In genomic region chr1:182200025-182200814, GRCh38 we compare ENCODE assay signal across 1 cellular context.
TF ChIP-seq lines count a peak whose summit lies in the region.

No MANE protein-coding gene starts in this region.

TF ChIP-seq in K562, 482 proteins besides CTCF, POLR2A, EP300 and RAD21 (continued from another document and continues in another):
- TF ChIP-seq, protein P1, sequence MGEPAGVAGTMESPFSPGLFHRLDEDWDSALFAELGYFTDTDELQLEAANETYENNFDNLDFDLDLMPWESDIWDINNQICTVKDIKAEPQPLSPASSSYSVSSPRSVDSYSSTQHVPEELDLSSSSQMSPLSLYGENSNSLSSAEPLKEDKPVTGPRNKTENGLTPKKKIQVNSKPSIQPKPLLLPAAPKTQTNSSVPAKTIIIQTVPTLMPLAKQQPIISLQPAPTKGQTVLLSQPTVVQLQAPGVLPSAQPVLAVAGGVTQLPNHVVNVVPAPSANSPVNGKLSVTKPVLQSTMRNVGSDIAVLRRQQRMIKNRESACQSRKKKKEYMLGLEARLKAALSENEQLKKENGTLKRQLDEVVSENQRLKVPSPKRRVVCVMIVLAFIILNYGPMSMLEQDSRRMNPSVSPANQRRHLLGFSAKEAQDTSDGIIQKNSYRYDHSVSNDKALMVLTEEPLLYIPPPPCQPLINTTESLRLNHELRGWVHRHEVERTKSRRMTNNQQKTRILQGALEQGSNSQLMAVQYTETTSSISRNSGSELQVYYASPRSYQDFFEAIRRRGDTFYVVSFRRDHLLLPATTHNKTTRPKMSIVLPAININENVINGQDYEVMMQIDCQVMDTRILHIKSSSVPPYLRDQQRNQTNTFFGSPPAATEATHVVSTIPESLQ (CRISPR knock-in tag; IDR thresholded peaks at IDR 0.05), result no peak
- TF ChIP-seq KAT8 (IDR thresholded peaks at IDR 0.05; ENCODE audit: low read depth), result no peak
- TF ChIP-seq, protein P2, sequence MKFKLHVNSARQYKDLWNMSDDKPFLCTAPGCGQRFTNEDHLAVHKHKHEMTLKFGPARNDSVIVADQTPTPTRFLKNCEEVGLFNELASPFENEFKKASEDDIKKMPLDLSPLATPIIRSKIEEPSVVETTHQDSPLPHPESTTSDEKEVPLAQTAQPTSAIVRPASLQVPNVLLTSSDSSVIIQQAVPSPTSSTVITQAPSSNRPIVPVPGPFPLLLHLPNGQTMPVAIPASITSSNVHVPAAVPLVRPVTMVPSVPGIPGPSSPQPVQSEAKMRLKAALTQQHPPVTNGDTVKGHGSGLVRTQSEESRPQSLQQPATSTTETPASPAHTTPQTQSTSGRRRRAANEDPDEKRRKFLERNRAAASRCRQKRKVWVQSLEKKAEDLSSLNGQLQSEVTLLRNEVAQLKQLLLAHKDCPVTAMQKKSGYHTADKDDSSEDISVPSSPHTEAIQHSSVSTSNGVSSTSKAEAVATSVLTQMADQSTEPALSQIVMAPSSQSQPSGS (CRISPR knock-in tag; IDR thresholded peaks at IDR 0.05), result no peak
- TF ChIP-seq, protein P3, sequence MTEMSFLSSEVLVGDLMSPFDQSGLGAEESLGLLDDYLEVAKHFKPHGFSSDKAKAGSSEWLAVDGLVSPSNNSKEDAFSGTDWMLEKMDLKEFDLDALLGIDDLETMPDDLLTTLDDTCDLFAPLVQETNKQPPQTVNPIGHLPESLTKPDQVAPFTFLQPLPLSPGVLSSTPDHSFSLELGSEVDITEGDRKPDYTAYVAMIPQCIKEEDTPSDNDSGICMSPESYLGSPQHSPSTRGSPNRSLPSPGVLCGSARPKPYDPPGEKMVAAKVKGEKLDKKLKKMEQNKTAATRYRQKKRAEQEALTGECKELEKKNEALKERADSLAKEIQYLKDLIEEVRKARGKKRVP (CRISPR knock-in tag; IDR thresholded peaks at IDR 0.05), result no peak
- no peak for TF ChIP-seq POLR3A (IDR thresholded peaks at IDR 0.05; ENCODE audit: borderline replicate concordance, extremely low read depth, insufficient read depth, insufficient read length)
- TF ChIP-seq KLF6 (CRISPR knock-in tag; IDR thresholded peaks at IDR 0.05; ENCODE audit: borderline replicate concordance), result no peak
- TF ChIP-seq ZNF197 (CRISPR knock-in tag; IDR thresholded peaks at IDR 0.05; ENCODE audit: low read depth), result no peak
- TF ChIP-seq ADNP (tag; IDR thresholded peaks at IDR 0.05), result no peak
- TF ChIP-seq ELF1 (tag; IDR thresholded peaks at IDR 0.05), result no peak
- TF ChIP-seq TOE1 (IDR thresholded peaks at IDR 0.05; ENCODE audit: borderline replicate concordance), result no peak
- TF ChIP-seq TOE1 (CRISPR knock-in tag; IDR thresholded peaks at IDR 0.05; ENCODE audit: borderline replicate concordance, low read depth), result no peak
- no peak for TF ChIP-seq ZNF780A (CRISPR knock-in tag; IDR thresholded peaks at IDR 0.05)
- TF ChIP-seq, protein P4, sequence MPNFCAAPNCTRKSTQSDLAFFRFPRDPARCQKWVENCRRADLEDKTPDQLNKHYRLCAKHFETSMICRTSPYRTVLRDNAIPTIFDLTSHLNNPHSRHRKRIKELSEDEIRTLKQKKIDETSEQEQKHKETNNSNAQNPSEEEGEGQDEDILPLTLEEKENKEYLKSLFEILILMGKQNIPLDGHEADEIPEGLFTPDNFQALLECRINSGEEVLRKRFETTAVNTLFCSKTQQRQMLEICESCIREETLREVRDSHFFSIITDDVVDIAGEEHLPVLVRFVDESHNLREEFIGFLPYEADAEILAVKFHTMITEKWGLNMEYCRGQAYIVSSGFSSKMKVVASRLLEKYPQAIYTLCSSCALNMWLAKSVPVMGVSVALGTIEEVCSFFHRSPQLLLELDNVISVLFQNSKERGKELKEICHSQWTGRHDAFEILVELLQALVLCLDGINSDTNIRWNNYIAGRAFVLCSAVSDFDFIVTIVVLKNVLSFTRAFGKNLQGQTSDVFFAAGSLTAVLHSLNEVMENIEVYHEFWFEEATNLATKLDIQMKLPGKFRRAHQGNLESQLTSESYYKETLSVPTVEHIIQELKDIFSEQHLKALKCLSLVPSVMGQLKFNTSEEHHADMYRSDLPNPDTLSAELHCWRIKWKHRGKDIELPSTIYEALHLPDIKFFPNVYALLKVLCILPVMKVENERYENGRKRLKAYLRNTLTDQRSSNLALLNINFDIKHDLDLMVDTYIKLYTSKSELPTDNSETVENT (CRISPR knock-in tag; IDR thresholded peaks at IDR 0.05), result no peak
- no peak for TF ChIP-seq ZKSCAN8 (CRISPR knock-in tag; IDR thresholded peaks at IDR 0.05)
- no peak for TF ChIP-seq RREB1 (CRISPR knock-in tag; IDR thresholded peaks at IDR 0.05)
- TF ChIP-seq CREBBP (IDR thresholded peaks at IDR 0.05; ENCODE audit: low read depth, low read length), result no peak
- TF ChIP-seq THAP7 (CRISPR knock-in tag; IDR thresholded peaks at IDR 0.05), result no peak
- no peak for TF ChIP-seq ZNF79 (CRISPR knock-in tag; IDR thresholded peaks at IDR 0.05; ENCODE audit: low read depth)
- TF ChIP-seq TFAP4 (CRISPR knock-in tag; IDR thresholded peaks at IDR 0.05; ENCODE audit: borderline replicate concordance), result no peak
- TF ChIP-seq ZNF133 (CRISPR knock-in tag; IDR thresholded peaks at IDR 0.05), result no peak
- TF ChIP-seq, protein P5, sequence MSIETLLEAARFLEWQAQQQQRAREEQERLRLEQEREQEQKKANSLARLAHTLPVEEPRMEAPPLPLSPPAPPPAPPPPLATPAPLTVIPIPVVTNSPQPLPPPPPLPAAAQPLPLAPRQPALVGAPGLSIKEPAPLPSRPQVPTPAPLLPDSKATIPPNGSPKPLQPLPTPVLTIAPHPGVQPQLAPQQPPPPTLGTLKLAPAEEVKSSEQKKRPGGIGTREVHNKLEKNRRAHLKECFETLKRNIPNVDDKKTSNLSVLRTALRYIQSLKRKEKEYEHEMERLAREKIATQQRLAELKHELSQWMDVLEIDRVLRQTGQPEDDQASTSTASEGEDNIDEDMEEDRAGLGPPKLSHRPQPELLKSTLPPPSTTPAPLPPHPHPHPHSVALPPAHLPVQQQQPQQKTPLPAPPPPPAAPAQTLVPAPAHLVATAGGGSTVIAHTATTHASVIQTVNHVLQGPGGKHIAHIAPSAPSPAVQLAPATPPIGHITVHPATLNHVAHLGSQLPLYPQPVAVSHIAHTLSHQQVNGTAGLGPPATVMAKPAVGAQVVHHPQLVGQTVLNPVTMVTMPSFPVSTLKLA (conservative IDR thresholded peaks at IDR 0.05), result peak in 1 of 2 experiments; percentile 44; a peak in 1 of 4 replicates
- no peak for TF ChIP-seq SP2 (IDR thresholded peaks at IDR 0.05; ENCODE audit: extremely low read depth, low read depth, low read length, poor library complexity, severe bottlenecking)
- no peak for TF ChIP-seq ZNF583 (CRISPR knock-in tag; IDR thresholded peaks at IDR 0.05)
- TF ChIP-seq KDM5B (IDR thresholded peaks at IDR 0.05; ENCODE audit: insufficient replicate concordance, low read depth, low read length), result no peak
- no peak for TF ChIP-seq ZNF347 (CRISPR knock-in tag; IDR thresholded peaks at IDR 0.05; ENCODE audit: low read depth)
- no peak for TF ChIP-seq NFATC3 (IDR thresholded peaks at IDR 0.05)
- TF ChIP-seq MCM5 (IDR thresholded peaks at IDR 0.05; ENCODE audit: low read depth), result no peak
- TF ChIP-seq ZNF551 (CRISPR knock-in tag; IDR thresholded peaks at IDR 0.05), result no peak
- TF ChIP-seq, protein P6, sequence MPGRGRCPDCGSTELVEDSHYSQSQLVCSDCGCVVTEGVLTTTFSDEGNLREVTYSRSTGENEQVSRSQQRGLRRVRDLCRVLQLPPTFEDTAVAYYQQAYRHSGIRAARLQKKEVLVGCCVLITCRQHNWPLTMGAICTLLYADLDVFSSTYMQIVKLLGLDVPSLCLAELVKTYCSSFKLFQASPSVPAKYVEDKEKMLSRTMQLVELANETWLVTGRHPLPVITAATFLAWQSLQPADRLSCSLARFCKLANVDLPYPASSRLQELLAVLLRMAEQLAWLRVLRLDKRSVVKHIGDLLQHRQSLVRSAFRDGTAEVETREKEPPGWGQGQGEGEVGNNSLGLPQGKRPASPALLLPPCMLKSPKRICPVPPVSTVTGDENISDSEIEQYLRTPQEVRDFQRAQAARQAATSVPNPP (IDR thresholded peaks at IDR 0.05; ENCODE audit: borderline replicate concordance, insufficient read depth, insufficient read length), result no peak
- no peak for TF ChIP-seq ZNF696 (CRISPR knock-in tag; conservative IDR thresholded peaks at IDR 0.05)
- TF ChIP-seq JUN (IDR thresholded peaks at IDR 0.05; ENCODE audit: borderline replicate concordance, low read depth, low read length), result no peak
- TF ChIP-seq JUN (CRISPR knock-in tag; IDR thresholded peaks at IDR 0.05; ENCODE audit: borderline replicate concordance), result no peak
- TF ChIP-seq, protein P7, sequence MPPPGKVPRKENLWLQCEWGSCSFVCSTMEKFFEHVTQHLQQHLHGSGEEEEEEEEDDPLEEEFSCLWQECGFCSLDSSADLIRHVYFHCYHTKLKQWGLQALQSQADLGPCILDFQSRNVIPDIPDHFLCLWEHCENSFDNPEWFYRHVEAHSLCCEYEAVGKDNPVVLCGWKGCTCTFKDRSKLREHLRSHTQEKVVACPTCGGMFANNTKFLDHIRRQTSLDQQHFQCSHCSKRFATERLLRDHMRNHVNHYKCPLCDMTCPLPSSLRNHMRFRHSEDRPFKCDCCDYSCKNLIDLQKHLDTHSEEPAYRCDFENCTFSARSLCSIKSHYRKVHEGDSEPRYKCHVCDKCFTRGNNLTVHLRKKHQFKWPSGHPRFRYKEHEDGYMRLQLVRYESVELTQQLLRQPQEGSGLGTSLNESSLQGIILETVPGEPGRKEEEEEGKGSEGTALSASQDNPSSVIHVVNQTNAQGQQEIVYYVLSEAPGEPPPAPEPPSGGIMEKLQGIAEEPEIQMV (tag; conservative IDR thresholded peaks at IDR 0.05; ENCODE audit: low read depth), result no peak
- TF ChIP-seq SRSF1 (IDR thresholded peaks at IDR 0.05; ENCODE audit: low read depth, low read length), result no peak
- TF ChIP-seq, protein P8, sequence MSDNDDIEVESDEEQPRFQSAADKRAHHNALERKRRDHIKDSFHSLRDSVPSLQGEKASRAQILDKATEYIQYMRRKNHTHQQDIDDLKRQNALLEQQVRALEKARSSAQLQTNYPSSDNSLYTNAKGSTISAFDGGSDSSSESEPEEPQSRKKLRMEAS (CRISPR knock-in tag; IDR thresholded peaks at IDR 0.05), result no peak
- TF ChIP-seq ZNF518B (CRISPR knock-in tag; IDR thresholded peaks at IDR 0.05), result no peak
